Comparison of ENCODE assay signal across 25 cellular contexts in genomic region chr2:142678164-142678563, GRCh38.
DNase-seq lines count a peak whose midpoint lies in the region; ATAC-seq, FAIRE-seq and TF ChIP-seq lines count a peak whose summit lies in the region.
"Had no signal": no experiment of that assay in that cellular context is flagged by ENCODE, and none has a peak within 500 bp of the region (broad histone marks: within the 10 kb centered on the region; RNA-seq: fewer than 3 reads in every experiment).

No MANE protein-coding gene starts in this region.

- dilution Hi-C loops in IMR-90 (cut with HindIII; ENCODE audit: low sequenced_read_pairs, unreplicated experiment): no loop called here

- TF ChIP-seq EP300 in HepG2 (IDR thresholded peaks at IDR 0.05; ENCODE audit: low read depth in 2 of 2, low read length in 2 of 2) (no peak), HepG2 (CRISPR knock-in tag; IDR thresholded peaks at IDR 0.05; ENCODE audit: borderline replicate concordance) (no peak)

- H3K27me3 ChIP-seq in HepG2 (ENCODE audit: control insufficient read depth in 1 of 2, insufficient read depth in 2 of 2, low read length in 2 of 2) (no peaks in the 10 kb centered on the region; a peak in 1 of 5 replicates), right lobe of liver (no peaks in the 10 kb centered on the region), IMR-90 (ENCODE audit: control insufficient read depth, insufficient read depth, low read length) (no peaks in the 10 kb centered on the region)
- H3K27me3 ChIP-seq: BE2C, BLaER1 had no signal

- no peak overlapping the region for H3K23ac ChIP-seq in IMR-90 (ENCODE audit: low read depth, low read length)

- H2BK20ac ChIP-seq in IMR-90 (ENCODE audit: low read depth, low read length): no peak overlapping the region

- POLR2A ChIA-PET in HepG2 (lab: Yijun Ruan, JAX): no interaction called here
- POLR2A ChIA-PET in IMR-90 (lab: Charles Lee; ENCODE audit: unreplicated experiment): no interaction called here

- FAIRE-seq in HepG2 (lab: Jason Lieb, UNC): no peak
- peak; percentile 62 for FAIRE-seq in urothelium cell line (lab: Jason Lieb, UNC)
- FAIRE-seq: GM12878, GM12892, GM18507 had no signal

- no peak overlapping the region for H2BK5ac ChIP-seq in IMR-90 (ENCODE audit: low read depth, low read length, poor library complexity, severe bottlenecking)

- no TSS peak for BruUV-seq in HepG2 (replicated peaks; lab: Mats Ljungman, UMichigan)
- BruUV-seq in IMR-90 (replicated peaks; lab: Mats Ljungman, UMichigan): no TSS peak

- no peak overlapping the region for H4K91ac ChIP-seq in IMR-90 (ENCODE audit: insufficient read depth, low read depth, low read length)

- ATAC-seq in HepG2 (no peak), right lobe of liver (no peak), IMR-90 (ENCODE audit: low read depth) (no peak)
- ATAC-seq: GM12878 had no signal

- H3K56ac ChIP-seq in IMR-90 (ENCODE audit: extremely low read depth, insufficient read depth, low read length): no peak overlapping the region

- H3K9ac ChIP-seq in HepG2 (ENCODE audit: insufficient read depth, low read depth, low read length) (no peak overlapping the region), IMR-90 (ENCODE audit: low read depth, low read length) (no peak overlapping the region)
- H3K9ac ChIP-seq: BLaER1 had no signal

- H3K4ac ChIP-seq in IMR-90 (ENCODE audit: low read depth, low read length): no peak overlapping the region

- no peak overlapping the region for H3K14ac ChIP-seq in IMR-90 (replicated peaks; ENCODE audit: low read depth, low read length)

- no peak for TF ChIP-seq CTCF in HepG2 (CRISPR knock-in tag; IDR thresholded peaks at IDR 0.05)
- TF ChIP-seq CTCF in right lobe of liver (IDR thresholded peaks at IDR 0.05): no peak
- TF ChIP-seq CTCF in IMR-90 (conservative IDR thresholded peaks at IDR 0.05; ENCODE audit: low read depth, low read length): no peak

- H3K18ac ChIP-seq in IMR-90 (ENCODE audit: low read depth, low read length): no peak overlapping the region

- TF ChIP-seq POLR2A in HepG2 (IDR thresholded peaks at IDR 0.05; ENCODE audit: insufficient read depth in 1 of 2, low read depth in 2 of 2, low read length in 2 of 2): no peak
- no peak for TF ChIP-seq POLR2A in right lobe of liver (IDR thresholded peaks at IDR 0.05)
- TF ChIP-seq POLR2A in IMR-90 (IDR thresholded peaks at IDR 0.05; ENCODE audit: low read depth, low read length): no peak

- TF ChIP-seq RAD21 in HepG2 (CRISPR knock-in tag; IDR thresholded peaks at IDR 0.05) (no peak), IMR-90 (IDR thresholded peaks at IDR 0.05; ENCODE audit: low read length) (no peak)

- no peaks in the 10 kb centered on the region for H3K9me1 ChIP-seq in IMR-90 (ENCODE audit: insufficient read depth, low read length)

- 0% methylated on average over 1 of the region's 1 CpG for WGBS in HepG2 (ENCODE audit: low lambda C conversion rate)
- 67% methylated on average over 1 of the region's 1 CpG for WGBS in right lobe of liver (ENCODE audit: insufficient coverage, low coverage, low lambda C conversion rate, missing lambda C conversion rate)
- no CpG with 5 or more reads among the region's 1 CpG for WGBS in IMR-90 (ENCODE audit: extremely low coverage in 2 of 2, insufficient read length in 1 of 2), 2 experiments

- H2AK9ac ChIP-seq in IMR-90 (replicated peaks; ENCODE audit: low read depth, low read length, poor library complexity): no peak overlapping the region

- intact Hi-C loops in HepG2 (cut with micrococcal nuclease; ENCODE audit: unreplicated experiment) (no loop called here), right lobe of liver (cut with DNase I) (no loop called here), IMR-90 (cut with micrococcal nuclease) (no loop called here)

- no peaks in the 10 kb centered on the region for H4K20me1 ChIP-seq in HepG2 (ENCODE audit: insufficient read depth, low read length)
- no peaks in the 10 kb centered on the region for H4K20me1 ChIP-seq in IMR-90 (ENCODE audit: insufficient read depth, low read length)
- H4K20me1 ChIP-seq: BLaER1 had no signal

- H3K36me3 ChIP-seq in HepG2 (replicated peaks in 1 of 2; ENCODE audit: control insufficient read depth in 1 of 2, insufficient read depth in 2 of 2, low read length in 2 of 2): no peaks in the 10 kb centered on the region
- H3K36me3 ChIP-seq in right lobe of liver: no peaks in the 10 kb centered on the region
- no peaks in the 10 kb centered on the region for H3K36me3 ChIP-seq in IMR-90 (ENCODE audit: control insufficient read depth, insufficient read depth, low read length)
- H3K36me3 ChIP-seq: BE2C, BLaER1 had no signal

- H3K9me3 ChIP-seq in HepG2 (ENCODE audit: low read length) (no peaks in the 10 kb centered on the region), right lobe of liver (no peaks in the 10 kb centered on the region), IMR-90 (ENCODE audit: control insufficient read depth, insufficient read depth, low read length) (no peaks in the 10 kb centered on the region)
- H3K9me3 ChIP-seq: BE2C, BLaER1 had no signal

- H3K79me1 ChIP-seq in IMR-90 (ENCODE audit: low read depth in 1 of 2, low read length in 2 of 2): no peaks in the 10 kb centered on the region

- CTCF ChIA-PET in HepG2 (lab: Yijun Ruan, JAX; ENCODE audit: low intra/inter-chr PET ratio, low total read pairs): no interaction called here
- CTCF ChIA-PET in IMR-90 (lab: Yijun Ruan, JAX): interaction anchor here (0.7 to 2.8 kb wide), 2 partner anchors 9 to 316 kb away, joined by 6 to 10 read pairs; no protein-coding TSS in a partner anchor

- in situ Hi-C loops in HepG2 (cut with HindIII; ENCODE audit: extremely low pct_ligation_motif_present, low pct_unique_long_range_greater_than_20kb): no loop called here
- in situ Hi-C loops in IMR-90 (cut with MboI; ENCODE audit: low sequenced_read_pairs): no loop called here

- no peak overlapping the region for H4K5ac ChIP-seq in IMR-90 (ENCODE audit: low read depth, low read length)

- no peak overlapping the region for H2BK120ac ChIP-seq in IMR-90 (ENCODE audit: low read depth, low read length)

- H4K8ac ChIP-seq in IMR-90 (ENCODE audit: low read depth in 2 of 2, low read length in 2 of 2): no peak overlapping the region

- DNase-seq in HepG2 (ENCODE audit: low spot score) (no peak), right lobe of liver (no peak), IMR-90 (no peak), urothelium cell line (ENCODE audit: low spot score) (no peak), Kasumi-1 (lab: John Stamatoyannopoulos, UW) (no peak), NK-92 (lab: John Stamatoyannopoulos, UW; ENCODE audit: unreplicated experiment) (no peak)
- DNase-seq: ACHN; BE2C; C1 segment of cervical spinal cord; CD4-positive, alpha-beta memory T cell; CD4-positive, CD25-positive, alpha-beta regulatory T cell; CD8-positive, alpha-beta memory T cell; COR-L47; DMS 273 treated with DMSO at 0.1 percent for 48 hours; DMS153; DMS53; DMS79; DND-41; EL; GDM1 had no signal

- no peak overlapping the region for H2BK15ac ChIP-seq in IMR-90 (ENCODE audit: low read depth, low read length)

- H3K4me1 ChIP-seq in HepG2 (ENCODE audit: insufficient read depth, low read length) (no peaks in the 10 kb centered on the region), right lobe of liver (peaks cover 0 to 5% (median 0%) of the 10 kb centered on the region in 4 donors), IMR-90 (ENCODE audit: control insufficient read depth, insufficient read depth, low read length) (peaks cover 2% of the 10 kb centered on the region; the same call in 1 of the 2 replicates)
- H3K4me1 ChIP-seq: BE2C, BLaER1 had no signal

- H2AK5ac ChIP-seq in IMR-90 (ENCODE audit: low read depth, low read length): no peak overlapping the region

- H3K4me3 ChIP-seq in HepG2 (replicated peaks in 1 of 3; ENCODE audit: insufficient read depth in 1 of 3, low read depth in 2 of 3, low read length in 3 of 3) (no peak overlapping the region), right lobe of liver (no peak overlapping the region), IMR-90 (ENCODE audit: insufficient read depth, low read depth, low read length) (no peak overlapping the region)
- H3K4me3 ChIP-seq: BLaER1, GM12878 had no signal

- no peaks in the 10 kb centered on the region for H3K79me2 ChIP-seq in HepG2 (ENCODE audit: insufficient read depth, low read length)

- H2AFZ ChIP-seq in HepG2 (ENCODE audit: low read length): no peak overlapping the region
- no peak overlapping the region for H2AFZ ChIP-seq in IMR-90 (replicated peaks; ENCODE audit: low read length, poor library complexity)

- H3K27ac ChIP-seq in HepG2 (ENCODE audit: extremely low read length, insufficient read depth, low read length) (no peak overlapping the region), right lobe of liver (no peak overlapping the region), IMR-90 (ENCODE audit: insufficient read depth, low read length) (no peak overlapping the region)
- H3K27ac ChIP-seq: 22Rv1, BLaER1 had no signal

- H3K4me2 ChIP-seq in HepG2 (ENCODE audit: low read depth, low read length): no peak overlapping the region
- H3K4me2 ChIP-seq in IMR-90 (ENCODE audit: low read depth, low read length): no peak overlapping the region
- H3K4me2 ChIP-seq: BLaER1 had no signal

TF ChIP-seq in HepG2, 621 proteins besides CTCF, POLR2A, EP300 and RAD21:
- TF ChIP-seq ZNF138 (CRISPR knock-in tag; IDR thresholded peaks at IDR 0.05; ENCODE audit: low read depth): no peak
- peak; percentile 52 for TF ChIP-seq MAFF (IDR thresholded peaks at IDR 0.05; ENCODE audit: low read depth, low read length)
- peak; percentile 63 to 77 for TF ChIP-seq MAFK (conservative IDR thresholded peaks at IDR 0.05 in 1 of 2, IDR thresholded peaks at IDR 0.05 in 1 of 2; ENCODE audit: low read length in 2 of 2)

TF ChIP-seq in IMR-90, 13 proteins besides CTCF, POLR2A, EP300 and RAD21:
- TF ChIP-seq CEBPB (IDR thresholded peaks at IDR 0.05; ENCODE audit: low read depth, low read length) (no peak), MAFK (IDR thresholded peaks at IDR 0.05; ENCODE audit: low read depth, low read length) (peak; percentile 38; the same call in 1 of the 2 replicates)
